In the genomic region with DNA sequence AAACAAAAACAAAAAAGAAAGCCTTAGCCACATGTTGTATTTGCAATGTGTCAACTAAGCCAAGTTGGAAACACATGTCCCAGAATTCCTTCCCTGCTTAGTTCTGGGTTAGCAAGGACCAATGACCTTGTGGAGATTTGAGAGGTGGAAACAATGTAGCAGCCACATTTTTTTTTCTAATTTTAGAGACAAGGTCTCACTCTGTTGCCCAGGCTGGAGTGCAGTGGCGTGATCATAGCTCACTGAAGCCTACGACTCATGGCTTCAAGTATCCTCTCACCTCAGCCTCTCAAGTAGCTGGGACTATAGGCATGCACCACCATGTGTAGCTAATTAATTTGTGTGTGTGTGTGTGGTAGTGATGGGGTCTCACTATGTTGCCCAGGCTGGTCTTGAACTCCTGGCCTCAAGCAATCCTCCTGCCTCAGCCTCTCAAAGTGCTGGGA, we compare ENCODE assay signal across 12 cellular contexts. TPM values are rescaled to one million over a fixed set of nuclear protein-coding genes. Genes with fewer than 3 reads are reported as not detected.
DNase-seq lines count a peak whose midpoint lies in the region; ATAC-seq, FAIRE-seq and TF ChIP-seq lines count a peak whose summit lies in the region.
"Not testable (repeated sequence)": the region's sequence is repeated elsewhere in the genome, so short reads cannot be mapped to it uniquely, and the experiment has no call there.
"Had no signal": no experiment of that assay in that cellular context is flagged by ENCODE, and none has a peak within 500 bp of the region (broad histone marks: within the 10 kb centered on the region; RNA-seq: fewer than 3 reads in every experiment).

No MANE protein-coding gene starts in this region.

- H3K27ac ChIP-seq in CD4-positive, CD25-positive, alpha-beta regulatory T cell (ENCODE audit: insufficient read depth, low read length, poor library complexity, severe bottlenecking): not testable (repeated sequence)
- peak overlapping the region in 1 of 12 donors; percentile 38 for H3K27ac ChIP-seq in heart left ventricle
- H3K27ac ChIP-seq in gastrocnemius medialis: peak overlapping the region; percentile 42 to 76 (median 66)

- not testable (repeated sequence) for H3K4me3 Mint-ChIP-seq in CD4-positive, CD25-positive, alpha-beta regulatory T cell; activated T-cell treated with anti-CD3 and anti-CD28 coated beads, Interleukin-2, amount 50 U/mL, for 24 hours

- WGBS in heart left ventricle, 4 donors: 43 to 94% (median 65%) methylated on average over 2 of the region's 2 CpGs

- H3K9me3 Mint-ChIP-seq in CD4-positive, CD25-positive, alpha-beta regulatory T cell; activated T-cell treated with anti-CD3 and anti-CD28 coated beads, Interleukin-2, amount 50 U/mL, for 24 hours: not testable (repeated sequence)

- H3K4me1 ChIP-seq in CD4-positive, CD25-positive, alpha-beta regulatory T cell (ENCODE audit: control insufficient read depth, insufficient read depth, low read length, poor library complexity, severe bottlenecking); heart left ventricle; gastrocnemius medialis: not testable (repeated sequence)

- H3K9me3 ChIP-seq in CD4-positive, CD25-positive, alpha-beta regulatory T cell (ENCODE audit: control insufficient read depth in 2 of 2, low read length in 2 of 2); heart left ventricle; gastrocnemius medialis: not testable (repeated sequence)

- peak overlapping the region in 2 of 3 donors; percentile 3 to 58 for H3K27ac Mint-ChIP-seq in CD4-positive, CD25-positive, alpha-beta regulatory T cell
- H3K27ac Mint-ChIP-seq in activated T-cell treated with anti-CD3 and anti-CD28 coated beads, Interleukin-2, amount 50 U/mL, for 24 hours: peak overlapping the region; percentile 37

- TF ChIP-seq POLR2A in GM12891 (IDR thresholded peaks at IDR 0.05; ENCODE audit: low read depth, low read length); heart left ventricle (IDR thresholded peaks at IDR 0.05); gastrocnemius medialis (IDR thresholded peaks at IDR 0.05): not testable (repeated sequence)
- TF ChIP-seq POLR2A in erythroblast (IDR thresholded peaks at IDR 0.05; ENCODE audit: low read length): peak; percentile 25

- not testable (repeated sequence) for ATAC-seq in CD4-positive, CD25-positive, alpha-beta regulatory T cell (ENCODE audit: low read depth in 2 of 2)
- ATAC-seq in heart left ventricle (peak; percentile 3 to 57 (median 49)), gastrocnemius medialis (peak in 1 of 2 donors; percentile 2)

- not testable (repeated sequence) for H3K4me3 ChIP-seq in CD4-positive, CD25-positive, alpha-beta regulatory T cell (ENCODE audit: low read depth, low read length); heart left ventricle; gastrocnemius medialis

- not testable (repeated sequence) for TF ChIP-seq CTCF in heart left ventricle (IDR thresholded peaks at IDR 0.05); gastrocnemius medialis (IDR thresholded peaks at IDR 0.05 in 4 of 5, conservative IDR thresholded peaks at IDR 0.05 in 1 of 5)

- not testable (repeated sequence) for H3K27me3 Mint-ChIP-seq in CD4-positive, CD25-positive, alpha-beta regulatory T cell; activated T-cell treated with anti-CD3 and anti-CD28 coated beads, Interleukin-2, amount 50 U/mL, for 24 hours

- intact Hi-C loops in heart left ventricle (cut with DNase I): loop anchor here in 3 of 10 donors (5.0 to 10.0 kb wide), 2 partner anchors 46 to 49 kb away; no protein-coding TSS in a partner anchor
- intact Hi-C loops in gastrocnemius medialis (cut with DNase I; ENCODE audit: low total_unique reads): not testable (repeated sequence)

- not testable (repeated sequence) for H3K4me1 Mint-ChIP-seq in CD4-positive, CD25-positive, alpha-beta regulatory T cell; activated T-cell treated with anti-CD3 and anti-CD28 coated beads, Interleukin-2, amount 50 U/mL, for 24 hours (ENCODE audit: low read depth)

- in situ Hi-C loops in gastrocnemius medialis (cut with MboI; ENCODE audit: low sequenced_read_pairs in 4 of 4): loop anchor here in 1 of 4 donors (10.0 kb wide), 1 partner anchor 54 kb away; no protein-coding TSS in a partner anchor

- peaks cover 19% of the 10 kb centered on the region for H3K36me3 Mint-ChIP-seq in CD4-positive, CD25-positive, alpha-beta regulatory T cell
- H3K36me3 Mint-ChIP-seq in activated T-cell treated with anti-CD3 and anti-CD28 coated beads, Interleukin-2, amount 50 U/mL, for 24 hours (ENCODE audit: low read depth): peaks cover 47% of the 10 kb centered on the region

- not testable (repeated sequence) for H3K27me3 ChIP-seq in CD4-positive, CD25-positive, alpha-beta regulatory T cell (ENCODE audit: control insufficient read depth, insufficient read depth, low read length); heart left ventricle; gastrocnemius medialis

- DNase-seq in CD4-positive, CD25-positive, alpha-beta regulatory T cell; GM12891 (ENCODE audit: insufficient read length, low spot score); activated T-cell treated with anti-CD3 and anti-CD28 coated beads, Interleukin-2, amount 50 U/mL, for 24 hours; erythroblast (lab: John Stamatoyannopoulos, UW); heart left ventricle: not testable (repeated sequence)
- peak; percentile 28 for DNase-seq in kidney tubule cell (ENCODE audit: low spot score)
- DNase-seq in myocyte (ENCODE audit: low read depth): peak; percentile 42
- peak in 1 of 2 donors; percentile 39 for DNase-seq in gastrocnemius medialis

- peaks cover 17% of the 10 kb centered on the region for H3K36me3 ChIP-seq in CD4-positive, CD25-positive, alpha-beta regulatory T cell (ENCODE audit: control insufficient read depth, insufficient read depth, low read length)
- peaks cover 0 to 34% (median 25%) of the 10 kb centered on the region in 9 donors for H3K36me3 ChIP-seq in heart left ventricle
- peaks cover 0 to 27% of the 10 kb centered on the region in 2 donors for H3K36me3 ChIP-seq in gastrocnemius medialis

- not testable (repeated sequence) for FAIRE-seq in GM12891 (lab: Jason Lieb, UNC)

TF ChIP-seq in GM12891, 5 proteins besides CTCF, POLR2A, EP300 and RAD21:
- peak; percentile 21; the same call in 1 of the 2 replicates for TF ChIP-seq POLR2AphosphoS5 (IDR thresholded peaks at IDR 0.05; ENCODE audit: low read depth, low read length)

RNA-seq across cellular contexts. Expression of a gene that starts 58.2 kb away (rescaled TPM):
- not detected for total RNA-seq in CD4-positive, CD25-positive, alpha-beta regulatory T cell
- polyA plus RNA-seq in CD4-positive, CD25-positive, alpha-beta regulatory T cell: not detected
- not detected for polyA plus RNA-seq in GM12891 (2012; ENCODE audit: low read depth, missing spikeins)
- total RNA-seq in heart left ventricle: not detected
- under 1 TPM in 1 of 2 donors, not detected in 1; 0.15 TPM for polyA plus RNA-seq in heart left ventricle
- 0.05 and 0.10 TPM in 2 replicates for total RNA-seq in myocyte
- 0.24 TPM for polyA plus RNA-seq in myocyte (2012)
- total RNA-seq in gastrocnemius medialis: not detected
- total RNA-seq: A673, Calu3 had no signal
- polyA plus RNA-seq: BJ, CD14-positive monocyte had no signal
